ENCODE assay signal across 8 cellular contexts in genomic region chr1:205210876-205211838, GRCh38. TPM values are rescaled to one million over a fixed set of nuclear protein-coding genes. Genes with fewer than 3 reads are reported as not detected.
DNase-seq lines count a peak whose midpoint lies in the region; ATAC-seq and TF ChIP-seq lines count a peak whose summit lies in the region.

Gene DSTYK (minus strand): TSS chr1:205211702. CDS start chr1:205211535, 167 bp downstream.

- POLR2A ChIA-PET in Panc1 (lab: Charles Lee), result no interaction called here

- no peaks in the 10 kb centered on the region for H3K9me3 Mint-ChIP-seq in activated T-cell treated with anti-CD3 and anti-CD28 coated beads, Interleukin-2, amount 50 U/mL, for 4 hours

- CTCF ChIA-PET in Panc1 (lab: Charles Lee), result no interaction called here

- DNase-seq in DMS153 (lab: John Stamatoyannopoulos, UW) (peak; percentile 89), KBM-7 (peak; percentile 97), Panc1 (ENCODE audit: low read depth, low spot score) (peak; percentile 75)
- DNase-seq in activated T-cell treated with anti-CD3 and anti-CD28 coated beads, Interleukin-2, amount 50 U/mL, for 4 hours, result peak; percentile 88
- peak; percentile 95 for DNase-seq in stimulated activated CD8-positive, alpha-beta memory T cell treated with anti-CD3 and anti-CD28 coated beads, Interleukin-4, amount 100 ng/mL, for 48 hours

- peak within 1 kb of the TSS; percentile 93 for H3K9ac ChIP-seq in mucosa of stomach (ENCODE audit: low read length)

- no peaks in the 10 kb centered on the region for H3K9me3 ChIP-seq in Panc1 (ENCODE audit: control insufficient read depth, insufficient read depth, low read depth, low read length)
- H3K9me3 ChIP-seq in esophagus (ENCODE audit: control insufficient read depth in 2 of 2, insufficient read depth in 1 of 2, low read depth in 1 of 2, low read length in 1 of 2), result no peaks in the 10 kb centered on the region
- H3K9me3 ChIP-seq in mucosa of stomach (ENCODE audit: control insufficient read depth, low read length), result no peaks in the 10 kb centered on the region

- peak within 1 kb of the TSS; percentile 97 for H3K4me3 Mint-ChIP-seq in activated T-cell treated with anti-CD3 and anti-CD28 coated beads, Interleukin-2, amount 50 U/mL, for 4 hours

- peaks cover 44% of the 10 kb centered on the region for H3K4me1 Mint-ChIP-seq in activated T-cell treated with anti-CD3 and anti-CD28 coated beads, Interleukin-2, amount 50 U/mL, for 4 hours (ENCODE audit: low read depth)

- 0% methylated on average over 66 to 93 of the region's 93 CpGs for WGBS in esophagus, 2 donors

- peak within 1 kb of the TSS; percentile 84 for H3K27ac ChIP-seq in Panc1 (ENCODE audit: low read length)
- H3K27ac ChIP-seq in esophagus (ENCODE audit: low read depth in 2 of 2, low read length in 1 of 2), result peak within 1 kb of the TSS; percentile 85 to 96

- H3K27me3 ChIP-seq in Panc1 (ENCODE audit: control insufficient read depth, insufficient read depth, low read length) (no peaks in the 10 kb centered on the region), esophagus (ENCODE audit: control insufficient read depth in 1 of 2, insufficient read depth in 2 of 2, low read length in 2 of 2) (no peaks in the 10 kb centered on the region), mucosa of stomach (ENCODE audit: control insufficient read depth, insufficient read depth, low read length) (no peaks in the 10 kb centered on the region)

- peaks cover 2% of the 10 kb centered on the region; the same call in 1 of the 2 replicates for H3K36me3 ChIP-seq in Panc1 (ENCODE audit: control insufficient read depth, insufficient read depth, low read length)
- no peaks in the 10 kb centered on the region for H3K36me3 ChIP-seq in esophagus (ENCODE audit: control insufficient read depth in 2 of 2, insufficient read depth in 2 of 2, low read length in 1 of 2)
- H3K36me3 ChIP-seq in mucosa of stomach (ENCODE audit: control insufficient read depth, insufficient read depth, low read length), result no peaks in the 10 kb centered on the region

- intact Hi-C loops in Panc1 (cut with micrococcal nuclease; ENCODE audit: unreplicated experiment), result no loop called here

- no peak for TF ChIP-seq CTCF in Panc1 (IDR thresholded peaks at IDR 0.05)

- no peaks in the 10 kb centered on the region for H3K36me3 Mint-ChIP-seq in activated T-cell treated with anti-CD3 and anti-CD28 coated beads, Interleukin-2, amount 50 U/mL, for 4 hours (ENCODE audit: insufficient read depth)

- H3K4me1 ChIP-seq in Panc1 (ENCODE audit: control insufficient read depth, insufficient read depth, low read length) (peaks cover 12% of the 10 kb centered on the region; the same call in 1 of the 2 replicates), esophagus (ENCODE audit: control insufficient read depth in 2 of 2, insufficient read depth in 2 of 2, low read length in 1 of 2) (no peaks in the 10 kb centered on the region), mucosa of stomach (ENCODE audit: control insufficient read depth, insufficient read depth, low read length) (peaks cover 6% of the 10 kb centered on the region)

- H3K4me3 ChIP-seq in Panc1 (ENCODE audit: low read depth in 2 of 2, low read length in 2 of 2) (peak within 1 kb of the TSS; percentile 83 to 98), esophagus (ENCODE audit: low read depth in 1 of 2, low read length in 2 of 2) (peak within 1 kb of the TSS; percentile 78 to 97), mucosa of stomach (ENCODE audit: low read length) (peak within 1 kb of the TSS; percentile 76)

- BruUV-seq in Panc1 (replicated peaks; lab: Mats Ljungman, UMichigan), result no TSS peak

- in situ Hi-C loops in KBM-7 (cut with MboI; ENCODE audit: low pct_unique_long_range_greater_than_20kb, low sequenced_read_pairs), result no loop called here
- in situ Hi-C loops in Panc1 (cut with HindIII; ENCODE audit: low pct_unique_long_range_greater_than_20kb, low sequenced_read_pairs), result no loop called here

- ATAC-seq in GM21619 (IDR thresholded peaks at IDR 0.05; ENCODE audit: unreplicated experiment) (peak; percentile 77), Panc1 (peak; percentile 97)
- ATAC-seq in activated T-cell treated with anti-CD3 and anti-CD28 coated beads, Interleukin-2, amount 50 U/mL, for 4 hours, result peak; percentile 92 to 93

- no peaks in the 10 kb centered on the region for H3K27me3 Mint-ChIP-seq in activated T-cell treated with anti-CD3 and anti-CD28 coated beads, Interleukin-2, amount 50 U/mL, for 4 hours (ENCODE audit: low read depth)

RNA-seq across cellular contexts. Expression of gene DSTYK, which starts in this region (rescaled TPM):
- total RNA-seq in Panc1 (2021; ENCODE audit: unreplicated experiment), result 11.3 TPM
- 6.3 TPM for polyA plus RNA-seq in Panc1 (2012; ENCODE audit: insufficient read length)
- total RNA-seq in activated T-cell treated with anti-CD3 and anti-CD28 coated beads, Interleukin-2, amount 50 U/mL, for 4 hours, result 10 to 100 TPM; 13.8 to 15.9 (median 15.0) TPM
- 1 to 10 TPM; 3.2 to 3.4 TPM for polyA plus RNA-seq in esophagus

Comparison
In these comparisons a context has a peak if more than half of its experiments do, and no peak if none do; other contexts are left out.
1. Peak in every context shown above with its lines: DNase-seq, ATAC-seq, H3K4me3 ChIP-seq and H3K27ac ChIP-seq.